9 cellular contexts compared by ENCODE assay signal in genomic region chr20:51802170-51802745, GRCh38. TPM values are rescaled to one million over a fixed set of nuclear protein-coding genes. Genes with fewer than 3 reads are reported as not detected.
DNase-seq lines count a peak whose midpoint lies in the region; ATAC-seq, FAIRE-seq and TF ChIP-seq lines count a peak whose summit lies in the region.
"Had no signal": no experiment of that assay in that cellular context is flagged by ENCODE, and none has a peak within 500 bp of the region (broad histone marks: within the 10 kb centered on the region; RNA-seq: fewer than 3 reads in every experiment).

SALL4 (minus strand) TSS chr20:51802521; CDS start chr20:51802408, 113 bp downstream.

- intact Hi-C loops in right cardiac atrium (cut with DNase I): no loop called here
- intact Hi-C loops in sigmoid colon (cut with DNase I): no loop called here

- FAIRE-seq in G401.6 (lab: Jason Lieb, UNC) (peak; percentile 100), TTC549 (lab: Jason Lieb, UNC) (peak; percentile 93)

- H3K9me3 ChIP-seq in right cardiac atrium (ENCODE audit: control insufficient read depth, low read length) (no peaks in the 10 kb centered on the region), sigmoid colon (no peaks in the 10 kb centered on the region)

- H3K27ac ChIP-seq in right cardiac atrium (ENCODE audit: low read length) (no peak within 1 kb of the TSS), sigmoid colon (no peak within 1 kb of the TSS)

- no peak for DNase-seq in right cardiac atrium
- DNase-seq in sigmoid colon: no peak
- no peak for DNase-seq in UCSD-AML1 (lab: John Stamatoyannopoulos, UW; ENCODE audit: unreplicated experiment)
- DNase-seq in HT-29 (ENCODE audit: low spot score): no peak

- H3K36me3 ChIP-seq in sigmoid colon: no peaks in the 10 kb centered on the region

- ATAC-seq in right cardiac atrium (no peak), GM19023 (IDR thresholded peaks at IDR 0.05; ENCODE audit: unreplicated experiment) (no peak), GM19463 (IDR thresholded peaks at IDR 0.05; ENCODE audit: unreplicated experiment) (no peak)
- ATAC-seq: esophagus mucosa had no signal

- no peaks in the 10 kb centered on the region for H3K27me3 ChIP-seq in right cardiac atrium (ENCODE audit: control insufficient read depth, insufficient read depth)
- H3K27me3 ChIP-seq in sigmoid colon: peaks cover 19 to 54% (median 41%) of the 10 kb centered on the region in 3 donors

- H3K4me1 ChIP-seq in right cardiac atrium (ENCODE audit: control insufficient read depth, insufficient read depth, low read length): no peaks in the 10 kb centered on the region
- peaks cover 0 to 27% (median 24%) of the 10 kb centered on the region in 4 donors for H3K4me1 ChIP-seq in sigmoid colon

- peak within 1 kb of the TSS; percentile 48 for H3K4me3 ChIP-seq in right cardiac atrium (ENCODE audit: low read length)
- H3K4me3 ChIP-seq in sigmoid colon: peak within 1 kb of the TSS in 3 of 4 donors; percentile 28 to 45 (median 42)

- WGBS in right cardiac atrium: 12% methylated on average over 44 of the region's 44 CpGs
- 43 to 54% methylated on average over 44 of the region's 44 CpGs for WGBS in sigmoid colon, 2 donors

- no peak for TF ChIP-seq POLR2A in sigmoid colon (IDR thresholded peaks at IDR 0.05)

- TF ChIP-seq CTCF in sigmoid colon (IDR thresholded peaks at IDR 0.05): no peak

- TF ChIP-seq EP300 in sigmoid colon (IDR thresholded peaks at IDR 0.05): no peak

RNA-seq across cellular contexts. Expression of gene SALL4, which starts in this region (rescaled TPM):
- total RNA-seq in right cardiac atrium (not detected), sigmoid colon (1 to 10 TPM in 1 of 4 donors, not detected in 3; 3.0 TPM)
- polyA plus RNA-seq in right cardiac atrium (0.09 TPM), sigmoid colon (under 1 TPM in 2 of 3 donors, not detected in 1; 0.12 to 0.60 TPM)
- total RNA-seq in HT-29 (2014; rRNA removed; shearing (Covaris generic)): 2.7 and 3.4 TPM in 2 replicates
